In genomic region chr7:44867073-44867990, GRCh38 we compare ENCODE assay signal across 9 cellular contexts. TPM values are rescaled to one million over a fixed set of nuclear protein-coding genes. Genes with fewer than 3 reads are reported as not detected.
DNase-seq lines count a peak whose midpoint lies in the region; ATAC-seq and TF ChIP-seq lines count a peak whose summit lies in the region.
"Had no signal": no experiment of that assay in that cellular context is flagged by ENCODE, and none has a peak within 500 bp of the region (broad histone marks: within the 10 kb centered on the region; RNA-seq: fewer than 3 reads in every experiment).

No MANE protein-coding gene starts in this region.

- peaks cover 5% of the 10 kb centered on the region for H3K27me3 Mint-ChIP-seq in activated CD4-positive, alpha-beta memory T cell treated with anti-CD3 and anti-CD28 coated beads, Interleukin-2, amount 10 ng/mL, durations not matched to agents 7 days and 5 days
- H3K27me3 Mint-ChIP-seq in endodermal cell (ENCODE audit: insufficient read depth): peaks cover 7% of the 10 kb centered on the region
- H3K27me3 Mint-ChIP-seq: activated naive CD4-positive, alpha-beta T cell treated with anti-CD3 and anti-CD28 coated beads, Interleukin-2, amount 50 U/mL, for 24 hours had no signal

- no peak overlapping the region for H3K9ac ChIP-seq in endodermal cell (ENCODE audit: extremely low read depth, low read length, poor library complexity, severe bottlenecking)

- POLR2A ChIA-PET in activated CD4-positive, alpha-beta memory T cell treated with anti-CD3 and anti-CD28 coated beads, Interleukin-2, amount 10 ng/mL, durations not matched to agents 7 days and 5 days (lab: Charles Lee): interaction anchor here (0.8 to 1.8 kb wide), 8 partner anchors 8 to 20 kb away, joined by 3 to 8 read pairs (median 5); partner anchors contain the start of genes H2AZ2 and PURB

- CTCF ChIA-PET in activated CD4-positive, alpha-beta memory T cell treated with anti-CD3 and anti-CD28 coated beads, Interleukin-2, amount 10 ng/mL, durations not matched to agents 7 days and 5 days (lab: Charles Lee): interaction anchor here (0.8 to 2.8 kb wide), 3 partner anchors 9 to 55 kb away, joined by 3 to 21 read pairs (median 4); no protein-coding TSS in a partner anchor

- intact Hi-C loops in right cardiac atrium (cut with DNase I): loop anchor here in 1 of 4 donors (10.0 kb wide), 1 partner anchor 267 kb away; no protein-coding TSS in a partner anchor

- no peaks in the 10 kb centered on the region for H3K4me1 ChIP-seq in right cardiac atrium (ENCODE audit: control insufficient read depth, insufficient read depth, low read length)
- H3K4me1 ChIP-seq in endodermal cell (ENCODE audit: control insufficient read depth, insufficient read depth, low read length): no peaks in the 10 kb centered on the region

- WGBS in right cardiac atrium: 58% methylated on average over 4 of the region's 4 CpGs
- 60 to 72% methylated on average over 3 to 4 of the region's 4 CpGs for WGBS in endodermal cell (ENCODE audit: insufficient coverage in 1 of 2, insufficient read length in 1 of 2), 2 experiments

- H3K36me3 Mint-ChIP-seq in activated CD4-positive, alpha-beta memory T cell treated with anti-CD3 and anti-CD28 coated beads, Interleukin-2, amount 10 ng/mL, durations not matched to agents 7 days and 5 days (ENCODE audit: low read depth): no peaks in the 10 kb centered on the region
- no peaks in the 10 kb centered on the region for H3K36me3 Mint-ChIP-seq in endodermal cell (ENCODE audit: low read depth)
- H3K36me3 Mint-ChIP-seq: activated naive CD4-positive, alpha-beta T cell treated with anti-CD3 and anti-CD28 coated beads, Interleukin-2, amount 50 U/mL, for 24 hours had no signal

- H3K4me3 ChIP-seq in right cardiac atrium (ENCODE audit: low read length): no peak overlapping the region
- no peak overlapping the region for H3K4me3 ChIP-seq in endodermal cell (ENCODE audit: low read length)

- H3K9me3 ChIP-seq in right cardiac atrium (ENCODE audit: control insufficient read depth, low read length) (no peaks in the 10 kb centered on the region), endodermal cell (ENCODE audit: control insufficient read depth, low read length) (no peaks in the 10 kb centered on the region)

- ATAC-seq in right cardiac atrium (peak; percentile 59 to 64), GM21528 (IDR thresholded peaks at IDR 0.05; ENCODE audit: low FRiP score, unreplicated experiment) (no peak)

- TF ChIP-seq CTCF in 22Rv1 (IDR thresholded peaks at IDR 0.05) (no peak), endodermal cell (conservative IDR thresholded peaks at IDR 0.05) (no peak)

- DNase-seq in GM04504 (ENCODE audit: low read depth) (peak; percentile 68), right cardiac atrium (no peak), iPS-NIHi7 (ENCODE audit: extremely low spot score) (no peak), endodermal cell (no peak), NCI-H1105 (lab: John Stamatoyannopoulos, UW) (no peak)
- peak; percentile 28 for DNase-seq in activated CD4-positive, alpha-beta memory T cell treated with anti-CD3 and anti-CD28 coated beads, Interleukin-2, amount 10 ng/mL, durations not matched to agents 7 days and 5 days

- no peaks in the 10 kb centered on the region for H3K36me3 ChIP-seq in endodermal cell (ENCODE audit: control insufficient read depth, insufficient read depth, low read length)

- H3K27me3 ChIP-seq in right cardiac atrium (ENCODE audit: control insufficient read depth, insufficient read depth) (no peaks in the 10 kb centered on the region), endodermal cell (ENCODE audit: control insufficient read depth, insufficient read depth, low read length, poor library complexity, severe bottlenecking) (no peaks in the 10 kb centered on the region)

- no peak overlapping the region for H3K27ac Mint-ChIP-seq in activated CD4-positive, alpha-beta memory T cell treated with anti-CD3 and anti-CD28 coated beads, Interleukin-2, amount 10 ng/mL, durations not matched to agents 7 days and 5 days
- H3K27ac Mint-ChIP-seq in endodermal cell: no peak overlapping the region
- H3K27ac Mint-ChIP-seq: activated naive CD4-positive, alpha-beta T cell treated with anti-CD3 and anti-CD28 coated beads, Interleukin-2, amount 50 U/mL, for 24 hours had no signal

- peak overlapping the region; percentile 3; the same call in 1 of the 2 replicates for H3K27ac ChIP-seq in 22Rv1
- H3K27ac ChIP-seq in right cardiac atrium (ENCODE audit: low read length): no peak overlapping the region
- H3K27ac ChIP-seq in endodermal cell (ENCODE audit: low read depth, low read length): no peak overlapping the region

- peaks cover 6% of the 10 kb centered on the region for H3K9me3 Mint-ChIP-seq in activated CD4-positive, alpha-beta memory T cell treated with anti-CD3 and anti-CD28 coated beads, Interleukin-2, amount 10 ng/mL, durations not matched to agents 7 days and 5 days
- peaks cover 18% of the 10 kb centered on the region for H3K9me3 Mint-ChIP-seq in endodermal cell
- H3K9me3 Mint-ChIP-seq: activated naive CD4-positive, alpha-beta T cell treated with anti-CD3 and anti-CD28 coated beads, Interleukin-2, amount 50 U/mL, for 24 hours had no signal

- H3K4me3 Mint-ChIP-seq in activated CD4-positive, alpha-beta memory T cell treated with anti-CD3 and anti-CD28 coated beads, Interleukin-2, amount 10 ng/mL, durations not matched to agents 7 days and 5 days: no peak overlapping the region
- no peak overlapping the region for H3K4me3 Mint-ChIP-seq in endodermal cell
- H3K4me3 Mint-ChIP-seq: activated naive CD4-positive, alpha-beta T cell treated with anti-CD3 and anti-CD28 coated beads, Interleukin-2, amount 50 U/mL, for 24 hours had no signal

- H3K4me1 Mint-ChIP-seq in activated CD4-positive, alpha-beta memory T cell treated with anti-CD3 and anti-CD28 coated beads, Interleukin-2, amount 10 ng/mL, durations not matched to agents 7 days and 5 days: peaks cover 9% of the 10 kb centered on the region
- no peaks in the 10 kb centered on the region for H3K4me1 Mint-ChIP-seq in endodermal cell

RNA-seq across cellular contexts. Expression of gene PURB, which starts 18.0 kb away (rescaled TPM):
- total RNA-seq in activated CD4-positive, alpha-beta memory T cell treated with anti-CD3 and anti-CD28 coated beads, Interleukin-2, amount 10 ng/mL, durations not matched to agents 7 days and 5 days: 10 to 100 TPM; 27.7 to 29.3 TPM
- total RNA-seq in right cardiac atrium (10 to 100 TPM; 13.5 to 22.4 (median 14.8) TPM), endodermal cell (10 to 100 TPM; 24.7 to 29.8 TPM)
- 6.9 TPM for polyA plus RNA-seq in right cardiac atrium
- 19.3 TPM for polyA plus RNA-seq in endodermal cell (2013, experiment 1 of 2)
- 19.5 TPM for polyA plus RNA-seq in endodermal cell (2013, experiment 2 of 2)

RNA-seq across cellular contexts. Expression of gene H2AZ2, which starts 19.4 kb away (rescaled TPM):
- total RNA-seq in activated CD4-positive, alpha-beta memory T cell treated with anti-CD3 and anti-CD28 coated beads, Interleukin-2, amount 10 ng/mL, durations not matched to agents 7 days and 5 days: 100 to 1,000 TPM; 322 to 330 TPM
- total RNA-seq in right cardiac atrium (100 to 1,000 TPM; 195 to 233 (median 224) TPM), endodermal cell (100 to 1,000 TPM; 179 to 201 TPM)
- polyA plus RNA-seq in right cardiac atrium: 163 TPM
- polyA plus RNA-seq in endodermal cell (2013, experiment 1 of 2): 297 TPM
- 283 TPM for polyA plus RNA-seq in endodermal cell (2013, experiment 2 of 2)

Comparison
In these comparisons a context has a peak if more than half of its experiments do, and no peak if none do; other contexts are left out.
1. DNase-seq: peak in GM04504 (single experiment) and activated CD4-positive, alpha-beta memory T cell treated with anti-CD3 and anti-CD28 coated beads, Interleukin-2, amount 10 ng/mL, durations not matched to agents 7 days and 5 days (single experiment); none in right cardiac atrium (0 of 3), iPS-NIHi7 (single experiment), endodermal cell (single experiment) and NCI-H1105 (single experiment).